ENCODE assay signal across 9 cellular contexts in the genomic region with DNA sequence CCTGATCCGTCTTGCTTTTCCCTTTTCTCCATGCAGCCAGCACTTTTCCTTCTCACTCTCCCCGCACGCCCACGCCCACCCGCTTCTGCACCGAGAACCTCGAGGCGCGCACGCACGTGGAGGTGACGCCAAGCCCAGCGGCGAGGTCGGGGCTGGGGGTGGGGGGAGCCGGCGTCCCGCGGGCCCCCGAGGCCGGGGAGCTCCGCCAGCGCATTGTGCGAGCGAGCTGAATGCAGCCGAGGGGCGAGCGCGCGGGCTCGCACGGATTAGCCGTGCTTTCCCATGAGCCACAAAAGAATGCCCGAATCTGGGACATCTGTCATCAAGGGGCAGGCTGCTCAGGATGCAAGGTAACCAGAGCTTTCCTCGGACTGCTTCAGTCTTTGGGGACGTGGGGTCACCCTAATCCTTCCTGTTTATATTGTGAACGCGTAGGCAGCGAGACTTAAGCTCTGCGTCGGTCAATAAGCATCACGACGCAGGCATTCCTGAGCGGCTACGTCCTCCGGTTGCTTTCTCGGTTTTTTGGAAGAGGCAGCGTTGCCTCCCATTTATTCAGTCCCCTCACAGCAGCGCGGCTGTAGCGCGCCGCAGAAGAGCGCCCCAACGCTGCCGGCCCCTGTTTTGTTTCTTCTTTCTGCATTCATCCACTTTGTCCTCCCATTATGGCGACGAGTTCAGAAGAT.
DNase-seq lines count a peak whose midpoint lies in the region; ATAC-seq, FAIRE-seq and TF ChIP-seq lines count a peak whose summit lies in the region.
"Had no signal": no experiment of that assay in that cellular context is flagged by ENCODE, and none has a peak within 500 bp of the region (broad histone marks: within the 10 kb centered on the region; RNA-seq: fewer than 3 reads in every experiment).

No MANE protein-coding gene starts in this region.

- TSS peak; percentile 67 for BruUV-seq in endothelial cell of umbilical vein (replicated peaks; lab: Mats Ljungman, UMichigan)

- peak overlapping the region; percentile 69 for H3K4me3 ChIP-seq in CD4-positive, CD25-positive, alpha-beta regulatory T cell (ENCODE audit: low read depth, low read length)
- H3K4me3 ChIP-seq in HUES64 (ENCODE audit: low read length) (peak overlapping the region; percentile 61), endothelial cell of umbilical vein (replicated peaks in 1 of 3; ENCODE audit: insufficient read depth in 1 of 3, low read depth in 1 of 3, low read length in 3 of 3) (peak overlapping the region; percentile 0 to 42 (median 17)), mesodermal cell (ENCODE audit: extremely low read depth, insufficient read depth, low read length, poor library complexity, severe bottlenecking) (peak overlapping the region; percentile 31)

- peaks cover 7 to 18% (median 12%) of the 10 kb centered on the region in 4 donors for H3K4me1 Mint-ChIP-seq in CD4-positive, CD25-positive, alpha-beta regulatory T cell
- H3K4me1 Mint-ChIP-seq in activated CD4-positive, alpha-beta memory T cell treated with anti-CD3 and anti-CD28 coated beads, Interleukin-2, amount 10 ng/mL, durations not matched to agents 7 days and 5 days = peaks cover 18% of the 10 kb centered on the region
- peaks cover 8 to 20% of the 10 kb centered on the region in 2 donors for H3K4me1 Mint-ChIP-seq in stimulated activated naive B cell treated with anti-CD40 and anti-IgM and Interleukin-4, amounts not matched to agents 10 μg/mL and 1 μg/mL and 100 μg/mL, for 72 hours

- H3K9me3 Mint-ChIP-seq in CD4-positive, CD25-positive, alpha-beta regulatory T cell = peaks cover 0 to 4% (median 0%) of the 10 kb centered on the region in 7 donors
- H3K9me3 Mint-ChIP-seq in activated CD4-positive, alpha-beta memory T cell treated with anti-CD3 and anti-CD28 coated beads, Interleukin-2, amount 10 ng/mL, durations not matched to agents 7 days and 5 days = no peaks in the 10 kb centered on the region
- no peaks in the 10 kb centered on the region for H3K9me3 Mint-ChIP-seq in stimulated activated naive B cell treated with anti-CD40 and anti-IgM and Interleukin-4, amounts not matched to agents 10 μg/mL and 1 μg/mL and 100 μg/mL, for 72 hours

- DNase-seq in CD4-positive, CD25-positive, alpha-beta regulatory T cell = peak in 1 of 3 donors; percentile 13
- no peak for DNase-seq in activated CD4-positive, alpha-beta memory T cell treated with anti-CD3 and anti-CD28 coated beads, Interleukin-2, amount 10 ng/mL, durations not matched to agents 7 days and 5 days
- peak; percentile 79 for DNase-seq in endothelial cell of umbilical vein (ENCODE audit: low read depth, low spot score)
- DNase-seq in stimulated activated naive B cell treated with anti-CD40 and anti-IgM and Interleukin-4, amounts not matched to agents 10 μg/mL and 1 μg/mL and 100 μg/mL, for 72 hours = peak; percentile 3

- H3K79me2 ChIP-seq in endothelial cell of umbilical vein (ENCODE audit: control insufficient read depth, insufficient read depth, low read length) = no peaks in the 10 kb centered on the region

- H3K27ac ChIP-seq in CD4-positive, CD25-positive, alpha-beta regulatory T cell (ENCODE audit: insufficient read depth, low read length, poor library complexity, severe bottlenecking) = no peak overlapping the region
- H3K27ac ChIP-seq in HUES64 (ENCODE audit: low read depth, low read length) (no peak overlapping the region), endothelial cell of umbilical vein (ENCODE audit: insufficient read depth, low read depth, low read length) (peak overlapping the region; percentile 82), mesodermal cell (ENCODE audit: low read depth, low read length, severe bottlenecking) (peak overlapping the region; percentile 45)

- H3K9ac ChIP-seq in HUES64 (ENCODE audit: low read depth, low read length) = peak overlapping the region; percentile 67
- peak overlapping the region; percentile 76 for H3K9ac ChIP-seq in endothelial cell of umbilical vein (replicated peaks; ENCODE audit: extremely low read depth, insufficient read depth, low read length)

- peak overlapping the region; percentile 60 to 91 (median 82) for H3K4me3 Mint-ChIP-seq in CD4-positive, CD25-positive, alpha-beta regulatory T cell
- H3K4me3 Mint-ChIP-seq in activated CD4-positive, alpha-beta memory T cell treated with anti-CD3 and anti-CD28 coated beads, Interleukin-2, amount 10 ng/mL, durations not matched to agents 7 days and 5 days = peak overlapping the region; percentile 72
- H3K4me3 Mint-ChIP-seq in stimulated activated naive B cell treated with anti-CD40 and anti-IgM and Interleukin-4, amounts not matched to agents 10 μg/mL and 1 μg/mL and 100 μg/mL, for 72 hours = peak overlapping the region; percentile 81 to 84

- no peaks in the 10 kb centered on the region for H3K36me3 Mint-ChIP-seq in CD4-positive, CD25-positive, alpha-beta regulatory T cell
- H3K36me3 Mint-ChIP-seq in activated CD4-positive, alpha-beta memory T cell treated with anti-CD3 and anti-CD28 coated beads, Interleukin-2, amount 10 ng/mL, durations not matched to agents 7 days and 5 days (ENCODE audit: low read depth) = no peaks in the 10 kb centered on the region
- no peaks in the 10 kb centered on the region for H3K36me3 Mint-ChIP-seq in stimulated activated naive B cell treated with anti-CD40 and anti-IgM and Interleukin-4, amounts not matched to agents 10 μg/mL and 1 μg/mL and 100 μg/mL, for 72 hours

- H3K4me1 ChIP-seq in CD4-positive, CD25-positive, alpha-beta regulatory T cell (ENCODE audit: control insufficient read depth, insufficient read depth, low read length, poor library complexity, severe bottlenecking) = peaks cover 15% of the 10 kb centered on the region
- H3K4me1 ChIP-seq in HUES64 (ENCODE audit: insufficient read depth, low read length) (peaks cover 10% of the 10 kb centered on the region; the same call in 1 of the 2 replicates), endothelial cell of umbilical vein (ENCODE audit: control insufficient read depth, extremely low read depth, insufficient read depth, low read length) (peaks cover 18% of the 10 kb centered on the region), mesodermal cell (ENCODE audit: control insufficient read depth, insufficient read depth, low read length, poor library complexity, severe bottlenecking) (peaks cover 8% of the 10 kb centered on the region)

- H3K9me1 ChIP-seq in endothelial cell of umbilical vein (replicated peaks; ENCODE audit: control insufficient read depth, extremely low read depth, insufficient read depth, low read length) = no peaks in the 10 kb centered on the region

- H2AFZ ChIP-seq in endothelial cell of umbilical vein (ENCODE audit: low read depth, low read length) = peak overlapping the region; percentile 35

- H3K9me3 ChIP-seq in CD4-positive, CD25-positive, alpha-beta regulatory T cell (ENCODE audit: control insufficient read depth in 2 of 2, low read length in 2 of 2) = no peaks in the 10 kb centered on the region
- H3K9me3 ChIP-seq in HUES64 (ENCODE audit: insufficient read depth, low read depth, low read length) (no peaks in the 10 kb centered on the region), endothelial cell of umbilical vein (replicated peaks; ENCODE audit: control insufficient read depth, insufficient read depth, low read length) (no peaks in the 10 kb centered on the region), mesodermal cell (ENCODE audit: control insufficient read depth, low read length) (no peaks in the 10 kb centered on the region)

- TF ChIP-seq POLR2A in endothelial cell of umbilical vein (IDR thresholded peaks at IDR 0.05; ENCODE audit: low read depth, low read length) = no peak

- POLR2A ChIA-PET in activated CD4-positive, alpha-beta memory T cell treated with anti-CD3 and anti-CD28 coated beads, Interleukin-2, amount 10 ng/mL, durations not matched to agents 7 days and 5 days (lab: Charles Lee) = no interaction called here
- POLR2A ChIA-PET in endothelial cell of umbilical vein (lab: Charles Lee) = interaction anchor here (1.0 to 2.0 kb wide), 2 partner anchors 9 to 130 kb away, joined by 5 to 10 read pairs; no protein-coding TSS in a partner anchor

- peak overlapping the region; percentile 85 for H3K4me2 ChIP-seq in endothelial cell of umbilical vein (ENCODE audit: insufficient read depth, low read length)

- peaks cover 44% of the 10 kb centered on the region for H3K27me3 ChIP-seq in CD4-positive, CD25-positive, alpha-beta regulatory T cell (ENCODE audit: control insufficient read depth, insufficient read depth, low read length)
- H3K27me3 ChIP-seq in HUES64 (ENCODE audit: insufficient read depth, low read length) (peaks cover 41% of the 10 kb centered on the region), endothelial cell of umbilical vein (ENCODE audit: control insufficient read depth in 2 of 2, insufficient read depth in 2 of 2, low read length in 2 of 2) (no peaks in the 10 kb centered on the region)

- CTCF ChIA-PET in activated CD4-positive, alpha-beta memory T cell treated with anti-CD3 and anti-CD28 coated beads, Interleukin-2, amount 10 ng/mL, durations not matched to agents 7 days and 5 days (lab: Charles Lee) = no interaction called here
- CTCF ChIA-PET in endothelial cell of umbilical vein (lab: Charles Lee) = interaction anchor here (1.0 to 1.5 kb wide), 5 partner anchors 10 to 382 kb away, joined by 3 to 12 read pairs (median 4); no protein-coding TSS in a partner anchor

- 2% methylated on average over 58 of the region's 58 CpGs for WGBS in HUES64
- 1 to 2% methylated on average over 39 to 44 of the region's 58 CpGs for WGBS in mesodermal cell (ENCODE audit: insufficient coverage in 2 of 2), 2 experiments

- H3K27ac Mint-ChIP-seq in CD4-positive, CD25-positive, alpha-beta regulatory T cell = no peak overlapping the region
- H3K27ac Mint-ChIP-seq in activated CD4-positive, alpha-beta memory T cell treated with anti-CD3 and anti-CD28 coated beads, Interleukin-2, amount 10 ng/mL, durations not matched to agents 7 days and 5 days = no peak overlapping the region
- peak overlapping the region; percentile 6 for H3K27ac Mint-ChIP-seq in stimulated activated naive B cell treated with anti-CD40 and anti-IgM and Interleukin-4, amounts not matched to agents 10 μg/mL and 1 μg/mL and 100 μg/mL, for 72 hours

- ATAC-seq in CD4-positive, CD25-positive, alpha-beta regulatory T cell (ENCODE audit: low read depth in 2 of 2) = no peak
- ATAC-seq in stimulated activated naive B cell treated with anti-CD40 and anti-IgM and Interleukin-4, amounts not matched to agents 10 μg/mL and 1 μg/mL and 100 μg/mL, for 72 hours (replicated peaks) = peak; percentile 59 to 70
- ATAC-seq in HG03432 (IDR thresholded peaks at IDR 0.05; ENCODE audit: unreplicated experiment) = no peak
- ATAC-seq in HG03196 (IDR thresholded peaks at IDR 0.05; ENCODE audit: unreplicated experiment) = no peak
- ATAC-seq: HCT116 had no signal

- intact Hi-C loops in endothelial cell of umbilical vein (cut with micrococcal nuclease) = loop anchor here (1.0 to 2.0 kb wide), 5 partner anchors 9 to 247 kb away; a partner anchor contains a TSS

- H3K27me3 Mint-ChIP-seq in CD4-positive, CD25-positive, alpha-beta regulatory T cell = peaks cover 70% of the 10 kb centered on the region
- H3K27me3 Mint-ChIP-seq in activated CD4-positive, alpha-beta memory T cell treated with anti-CD3 and anti-CD28 coated beads, Interleukin-2, amount 10 ng/mL, durations not matched to agents 7 days and 5 days = peaks cover 45% of the 10 kb centered on the region
- peaks cover 46 to 52% of the 10 kb centered on the region in 2 donors for H3K27me3 Mint-ChIP-seq in stimulated activated naive B cell treated with anti-CD40 and anti-IgM and Interleukin-4, amounts not matched to agents 10 μg/mL and 1 μg/mL and 100 μg/mL, for 72 hours

- dilution Hi-C loops in endothelial cell of umbilical vein (cut with MboI; ENCODE audit: extremely low pct_ligation_motif_present, low sequenced_read_pairs) = no loop called here

- TF ChIP-seq CTCF in endothelial cell of umbilical vein (IDR thresholded peaks at IDR 0.05; ENCODE audit: extremely low read depth in 1 of 2, insufficient read depth in 1 of 2, low read depth in 1 of 2, low read length in 2 of 2) = no peak

- no peaks in the 10 kb centered on the region for H3K36me3 ChIP-seq in CD4-positive, CD25-positive, alpha-beta regulatory T cell (ENCODE audit: control insufficient read depth, insufficient read depth, low read length)
- H3K36me3 ChIP-seq in HUES64 (ENCODE audit: insufficient read depth, low read length) = no peaks in the 10 kb centered on the region
- no peaks in the 10 kb centered on the region for H3K36me3 ChIP-seq in endothelial cell of umbilical vein (ENCODE audit: control insufficient read depth in 2 of 2, extremely low read depth in 1 of 2, insufficient read depth in 2 of 2, low read length in 2 of 2)
- H3K36me3 ChIP-seq in mesodermal cell (ENCODE audit: control insufficient read depth, insufficient read depth, low read length) = no peaks in the 10 kb centered on the region

- peak; percentile 72 for FAIRE-seq in endothelial cell of umbilical vein (lab: Jason Lieb, UNC)

- no peaks in the 10 kb centered on the region for H4K20me1 ChIP-seq in endothelial cell of umbilical vein (replicated peaks; ENCODE audit: control insufficient read depth, extremely low read depth, insufficient read depth, low read length)

Comparison
In these comparisons a context has a peak if more than half of its experiments do, and no peak if none do; other contexts are left out.
1. ATAC-seq: peak in stimulated activated naive B cell treated with anti-CD40 and anti-IgM and Interleukin-4, amounts not matched to agents 10 μg/mL and 1 μg/mL and 100 μg/mL, for 72 hours (2 of 2); none in CD4-positive, CD25-positive, alpha-beta regulatory T cell (0 of 2), HG03432 (single experiment) and HG03196 (single experiment).
2. H3K27ac ChIP-seq: peak in endothelial cell of umbilical vein (single experiment) and mesodermal cell (single experiment); none in CD4-positive, CD25-positive, alpha-beta regulatory T cell (single experiment) and HUES64 (single experiment).
3. H3K4me3 ChIP-seq: peak in every context shown above with its lines; median percentile 69 in CD4-positive, CD25-positive, alpha-beta regulatory T cell; 61 in HUES64; 31 in mesodermal cell; 17 in endothelial cell of umbilical vein.
4. Peak in every context shown above with its lines, with median percentiles within 50 percentile points of each other: H3K4me3 Mint-ChIP-seq.